Comparison of ENCODE assay signal across 9 cellular contexts in the genomic region with DNA sequence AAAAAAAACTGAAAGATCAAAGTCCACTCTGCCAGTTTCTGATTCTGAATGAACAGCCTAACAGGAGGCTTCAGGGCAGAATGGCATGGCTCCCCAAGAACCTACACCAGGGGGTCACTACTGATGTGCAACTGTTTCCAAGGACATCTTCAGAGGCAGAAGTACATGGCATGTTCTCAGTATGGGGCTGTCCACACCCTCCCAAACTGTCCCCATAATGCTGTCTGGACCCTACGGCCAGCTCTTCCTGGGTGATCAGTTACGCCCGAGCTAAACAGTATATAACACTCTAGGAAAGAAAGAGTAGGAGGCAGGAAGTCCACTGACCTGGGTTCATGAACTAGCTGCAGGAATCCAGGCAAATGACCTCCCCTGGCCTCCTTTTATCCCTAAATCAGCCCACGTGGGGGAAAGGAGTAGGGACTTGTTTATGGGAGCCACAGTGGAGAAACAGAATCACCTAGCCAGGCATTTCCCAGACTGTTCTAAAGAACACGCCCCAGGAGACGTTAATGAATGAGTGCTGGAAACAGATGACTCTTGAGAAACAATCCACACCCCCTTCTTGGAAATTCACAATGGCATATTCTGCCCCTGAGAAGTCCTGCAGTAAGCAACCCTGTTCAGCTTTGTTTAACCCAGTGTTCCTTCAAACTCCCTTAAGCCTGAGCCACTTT. TPM values are rescaled to one million over a fixed set of nuclear protein-coding genes. Genes with fewer than 3 reads are reported as not detected.
DNase-seq lines count a peak whose midpoint lies in the region; ATAC-seq, FAIRE-seq and TF ChIP-seq lines count a peak whose summit lies in the region.
"Had no signal": no experiment of that assay in that cellular context is flagged by ENCODE, and none has a peak within 500 bp of the region (broad histone marks: within the 10 kb centered on the region; RNA-seq: fewer than 3 reads in every experiment).

No MANE protein-coding gene starts in this region.

- in situ Hi-C loops in astrocyte of the spinal cord (cut with HindIII; ENCODE audit: low sequenced_read_pairs) = no loop called here

- peaks cover 66 to 93% of the 10 kb centered on the region in 2 donors for H3K4me1 ChIP-seq in left lung

- ATAC-seq in left lung = peak; percentile 8

- FAIRE-seq in D721Med (lab: Jason Lieb, UNC) = no peak

- H3K36me3 ChIP-seq in left lung = no peaks in the 10 kb centered on the region
- no peaks in the 10 kb centered on the region for H3K36me3 ChIP-seq in H7 (replicated peaks; ENCODE audit: control insufficient read depth, insufficient read depth, low read length)

- H3K27ac ChIP-seq in left lung (peak overlapping the region; percentile 98), substantia nigra (ENCODE audit: low read depth, low read length, poor library complexity, severe bottlenecking) (peak overlapping the region; percentile 98)

- no peaks in the 10 kb centered on the region for H3K9me3 ChIP-seq in left lung

- intact Hi-C loops in left lung (cut with DNase I) = no loop called here

- no peak overlapping the region for H3K4me3 ChIP-seq in astrocyte of the spinal cord (ENCODE audit: low read depth, low read length)
- H3K4me3 ChIP-seq in left lung = peak overlapping the region; percentile 75 to 95
- no peak overlapping the region for H3K4me3 ChIP-seq in H7 (ENCODE audit: insufficient read depth, low read depth, low read length)

- no peak for TF ChIP-seq CTCF in astrocyte of the spinal cord (IDR thresholded peaks at IDR 0.05; ENCODE audit: low read depth, low read length)
- no peak for TF ChIP-seq CTCF in left lung (IDR thresholded peaks at IDR 0.05)
- no peak for TF ChIP-seq CTCF in D721Med (IDR thresholded peaks at IDR 0.05; ENCODE audit: insufficient read depth, missing control alignments)

- H3K27me3 ChIP-seq in left lung (no peaks in the 10 kb centered on the region), H7 (ENCODE audit: control insufficient read depth, insufficient read depth, low read length) (peaks cover 2% of the 10 kb centered on the region; the same call in 1 of the 2 replicates)

- DNase-seq in DMS53 (lab: John Stamatoyannopoulos, UW) (peak; percentile 34), DMS53 treated with DMSO at 0.1 percent for 48 hours (lab: John Stamatoyannopoulos, UW; ENCODE audit: unreplicated experiment) (no peak), astrocyte of the spinal cord (ENCODE audit: low read depth, low spot score) (peak; percentile 30), left lung (no peak), substantia nigra (lab: John Stamatoyannopoulos, UW) (peak in 4 of 49 donors; percentile 20 to 61 (median 40)), H7 (no peak), D721Med (ENCODE audit: insufficient read length, low spot score) (no peak), SW480 (ENCODE audit: low spot score) (no peak)

RNA-seq across cellular contexts. Expression of a gene that starts 2.5 kb away (rescaled TPM):
- total RNA-seq in left lung = 100 to 1,000 TPM; 281 to 308 TPM
- total RNA-seq in H7 (2014; rRNA removed; shearing (Covaris generic)) = 34.1 and 35.6 TPM in 2 replicates

RNA-seq across cellular contexts. Expression of a gene that starts 19.5 kb away (rescaled TPM):
- 10 to 100 TPM; 93.4 to 96.8 TPM for total RNA-seq in left lung
- 46.5 and 61.3 TPM in 2 replicates for total RNA-seq in H7 (2014; rRNA removed; shearing (Covaris generic))

RNA-seq across cellular contexts. Expression of a gene that starts 19.8 kb away (rescaled TPM):
- 10 to 100 TPM; 55.2 to 57.2 TPM for total RNA-seq in left lung
- total RNA-seq in H7 (2014; rRNA removed; shearing (Covaris generic)) = 139 and 141 TPM in 2 replicates

RNA-seq across cellular contexts. Expression of a gene that starts 29.0 kb away (rescaled TPM):
- total RNA-seq in left lung = 1 to 10 TPM; 1.7 to 4.3 TPM
- 0.11 TPM in 1 of 2 replicates, not detected in the other for total RNA-seq in H7 (2014; rRNA removed; shearing (Covaris generic))
- total RNA-seq: A172 had no signal

Comparison
In these comparisons a context has a peak if more than half of its experiments do, and no peak if none do; other contexts are left out.
1. DNase-seq: peak in DMS53 (single experiment) and astrocyte of the spinal cord (single experiment); none in DMS53 treated with DMSO at 0.1 percent for 48 hours (single experiment), left lung (0 of 2), H7 (single experiment), D721Med (single experiment) and SW480 (single experiment).
2. H3K4me3 ChIP-seq: peak in left lung (2 of 2); none in astrocyte of the spinal cord (single experiment) and H7 (single experiment).